25 cellular contexts compared by ENCODE assay signal in the genomic region with DNA sequence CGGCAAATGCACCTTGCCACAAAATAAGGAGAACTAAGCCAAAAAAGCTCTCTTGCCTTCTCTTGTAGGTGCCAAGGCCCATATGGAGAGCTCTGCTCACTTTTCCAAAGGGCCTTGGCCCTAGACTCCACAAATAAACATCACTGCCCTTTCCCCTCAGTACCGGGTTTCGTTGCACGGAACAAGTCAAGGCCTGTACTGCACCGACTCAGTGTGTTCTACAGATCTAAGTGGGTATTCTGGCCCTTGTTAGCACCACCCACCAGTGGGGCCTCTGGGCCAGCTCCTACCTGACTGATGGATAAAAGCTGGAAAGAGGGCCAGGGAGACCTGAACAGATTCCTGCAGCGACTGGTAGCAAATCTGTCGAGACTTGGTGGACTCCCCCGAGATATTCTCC. TPM values are rescaled to one million over a fixed set of nuclear protein-coding genes. Genes with fewer than 3 reads are reported as not detected.
DNase-seq lines count a peak whose midpoint lies in the region; ATAC-seq and TF ChIP-seq lines count a peak whose summit lies in the region.
"Had no signal": no experiment of that assay in that cellular context is flagged by ENCODE, and none has a peak within 500 bp of the region (broad histone marks: within the 10 kb centered on the region; RNA-seq: fewer than 3 reads in every experiment).

No MANE protein-coding gene starts in this region.

- intact Hi-C loops in activated naive CD4-positive, alpha-beta T cell treated with anti-CD3 and anti-CD28 coated beads for 36 hours (cut with micrococcal nuclease): no loop called here

- POLR2A ChIA-PET in RWPE1 (lab: Yijun Ruan, JAX; ENCODE audit: low non-redundant PET): no interaction called here

- peaks cover 54% of the 10 kb centered on the region for H3K36me3 Mint-ChIP-seq in activated naive CD4-positive, alpha-beta T cell treated with anti-CD3 and anti-CD28 coated beads for 36 hours (ENCODE audit: low read depth)
- H3K36me3 Mint-ChIP-seq in stimulated activated effector memory CD8-positive, alpha-beta T cell treated with anti-CD3 and anti-CD28 coated beads, Interleukin-12 subunit alpha, Interleukin-12 subunit beta, amount 100 ng/mL, for 72 hours: peaks cover 100% of the 10 kb centered on the region

- H3K4me3 Mint-ChIP-seq in activated naive CD4-positive, alpha-beta T cell treated with anti-CD3 and anti-CD28 coated beads for 36 hours: no peak overlapping the region
- H3K4me3 Mint-ChIP-seq in stimulated activated effector memory CD8-positive, alpha-beta T cell treated with anti-CD3 and anti-CD28 coated beads, Interleukin-12 subunit alpha, Interleukin-12 subunit beta, amount 100 ng/mL, for 72 hours: no peak overlapping the region
- H3K4me3 Mint-ChIP-seq: activated B cell treated with CpG ODN at 0.5 μM for 24 hours had no signal

- CTCF ChIA-PET in activated naive CD4-positive, alpha-beta T cell treated with anti-CD3 and anti-CD28 coated beads for 36 hours (lab: Charles Lee): no interaction called here
- CTCF ChIA-PET in RWPE1 (lab: Yijun Ruan, JAX): no interaction called here

- H3K27me3 Mint-ChIP-seq in activated naive CD4-positive, alpha-beta T cell treated with anti-CD3 and anti-CD28 coated beads for 36 hours (ENCODE audit: low read depth): no peaks in the 10 kb centered on the region
- H3K27me3 Mint-ChIP-seq: activated B cell treated with CpG ODN at 0.5 μM for 24 hours had no signal

- no peak for DNase-seq in activated naive CD4-positive, alpha-beta T cell treated with anti-CD3 and anti-CD28 coated beads for 36 hours
- no peak for DNase-seq in activated naive CD4-positive, alpha-beta T cell (lab: John Stamatoyannopoulos, UW)
- DNase-seq in RWPE1 (ENCODE audit: low spot score): no peak
- no peak for DNase-seq in stimulated activated effector memory CD8-positive, alpha-beta T cell treated with anti-CD3 and anti-CD28 coated beads, Interleukin-12 subunit alpha, Interleukin-12 subunit beta, amount 100 ng/mL, for 72 hours (ENCODE audit: low spot score in 2 of 2)
- no peak for DNase-seq in cerebellar cortex (ENCODE audit: low spot score)
- no peak for DNase-seq in NCI-H345 treated with DMSO at 0.1 percent for 48 hours (lab: John Stamatoyannopoulos, UW; ENCODE audit: unreplicated experiment)
- DNase-seq: activated B cell treated with CpG ODN at 0.5 μM for 24 hours; activated CD4-positive, alpha-beta T cell treated with anti-CD3 and anti-CD28 coated beads, Interleukin-2, amount 50 U/mL, for 4 hours; aorta; cerebellar nuclear complex; effector CD4-positive, alpha-beta T cell; NCI-H2107; NCI-H526 treated with DMSO at 0.1 percent for 48 hours; pancreas; stimulated activated CD4-positive, alpha-beta T cell treated with anti-CD3 and anti-CD28 coated beads, Interleukin-12 subunit alpha, Interleukin-12 subunit beta, amount 100 ng/mL, for 4 hours; T1000; transverse colon had no signal

- H3K27ac Mint-ChIP-seq in activated naive CD4-positive, alpha-beta T cell treated with anti-CD3 and anti-CD28 coated beads for 36 hours: peak overlapping the region; percentile 62
- H3K27ac Mint-ChIP-seq in stimulated activated effector memory CD8-positive, alpha-beta T cell treated with anti-CD3 and anti-CD28 coated beads, Interleukin-12 subunit alpha, Interleukin-12 subunit beta, amount 100 ng/mL, for 72 hours: peak overlapping the region; percentile 56
- H3K27ac Mint-ChIP-seq: activated B cell treated with CpG ODN at 0.5 μM for 24 hours had no signal

- peak overlapping the region; percentile 38 for H3K27ac ChIP-seq in RWPE1
- peak overlapping the region; percentile 5 to 58 for H3K27ac ChIP-seq in esophagus (ENCODE audit: low read depth in 2 of 2, low read length in 1 of 2)
- H3K27ac ChIP-seq: HL-60, pancreas, right atrium auricular region, transverse colon had no signal

- no peaks in the 10 kb centered on the region for H3K9me3 ChIP-seq in esophagus (ENCODE audit: control insufficient read depth in 2 of 2, insufficient read depth in 1 of 2, low read depth in 1 of 2, low read length in 1 of 2)
- H3K9me3 ChIP-seq: pancreas, right atrium auricular region, transverse colon had no signal

- H3K4me3 ChIP-seq in esophagus (ENCODE audit: low read depth in 1 of 2, low read length in 2 of 2): no peak overlapping the region
- H3K4me3 ChIP-seq: pancreas, right atrium auricular region, transverse colon had no signal

- no peaks in the 10 kb centered on the region for H3K9me3 Mint-ChIP-seq in activated naive CD4-positive, alpha-beta T cell treated with anti-CD3 and anti-CD28 coated beads for 36 hours
- no peaks in the 10 kb centered on the region for H3K9me3 Mint-ChIP-seq in stimulated activated effector memory CD8-positive, alpha-beta T cell treated with anti-CD3 and anti-CD28 coated beads, Interleukin-12 subunit alpha, Interleukin-12 subunit beta, amount 100 ng/mL, for 72 hours
- H3K9me3 Mint-ChIP-seq: activated B cell treated with CpG ODN at 0.5 μM for 24 hours had no signal

- peaks cover 22 to 49% of the 10 kb centered on the region in 2 donors for H3K36me3 ChIP-seq in esophagus (ENCODE audit: control insufficient read depth in 2 of 2, insufficient read depth in 2 of 2, low read length in 1 of 2)

- H3K4me1 Mint-ChIP-seq in activated naive CD4-positive, alpha-beta T cell treated with anti-CD3 and anti-CD28 coated beads for 36 hours (ENCODE audit: low read depth): peaks cover 2% of the 10 kb centered on the region
- peaks cover 12% of the 10 kb centered on the region for H3K4me1 Mint-ChIP-seq in stimulated activated effector memory CD8-positive, alpha-beta T cell treated with anti-CD3 and anti-CD28 coated beads, Interleukin-12 subunit alpha, Interleukin-12 subunit beta, amount 100 ng/mL, for 72 hours
- H3K4me1 Mint-ChIP-seq: activated B cell treated with CpG ODN at 0.5 μM for 24 hours had no signal

- no peak for ATAC-seq in stimulated activated effector memory CD8-positive, alpha-beta T cell treated with anti-CD3 and anti-CD28 coated beads, Interleukin-12 subunit alpha, Interleukin-12 subunit beta, amount 100 ng/mL, for 72 hours
- no peak for ATAC-seq in HG02642 (IDR thresholded peaks at IDR 0.05; ENCODE audit: poor library complexity, unreplicated experiment)
- ATAC-seq: pancreas, SK-N-SH treated with all-trans-retinoic acid at 6 μM for 48 hours had no signal

- H3K4me1 ChIP-seq in esophagus (ENCODE audit: control insufficient read depth in 2 of 2, insufficient read depth in 2 of 2, low read length in 1 of 2): peaks cover 0 to 14% of the 10 kb centered on the region in 2 donors
- H3K4me1 ChIP-seq: pancreas, right atrium auricular region, transverse colon had no signal

- no peaks in the 10 kb centered on the region for H3K27me3 ChIP-seq in esophagus (ENCODE audit: control insufficient read depth in 1 of 2, insufficient read depth in 2 of 2, low read length in 2 of 2)
- H3K27me3 ChIP-seq: pancreas, right atrium auricular region, transverse colon had no signal

- 57 to 81% methylated on average over 8 of the region's 8 CpGs for WGBS in esophagus, 2 donors

- no peak for TF ChIP-seq CTCF in RWPE1 (conservative IDR thresholded peaks at IDR 0.05; ENCODE audit: low read depth)

RNA-seq across cellular contexts. Expression of a gene that starts 43.7 kb away (rescaled TPM):
- total RNA-seq in activated naive CD4-positive, alpha-beta T cell treated with anti-CD3 and anti-CD28 coated beads for 36 hours: not detected
- polyA plus RNA-seq in esophagus: under 1 TPM; 0.12 to 0.19 TPM
- total RNA-seq: A673, activated B cell treated with CpG ODN at 0.5 μM for 24 hours, kidney epithelial cell, transverse colon had no signal
- polyA plus RNA-seq: BJ had no signal
